In the genomic region with DNA sequence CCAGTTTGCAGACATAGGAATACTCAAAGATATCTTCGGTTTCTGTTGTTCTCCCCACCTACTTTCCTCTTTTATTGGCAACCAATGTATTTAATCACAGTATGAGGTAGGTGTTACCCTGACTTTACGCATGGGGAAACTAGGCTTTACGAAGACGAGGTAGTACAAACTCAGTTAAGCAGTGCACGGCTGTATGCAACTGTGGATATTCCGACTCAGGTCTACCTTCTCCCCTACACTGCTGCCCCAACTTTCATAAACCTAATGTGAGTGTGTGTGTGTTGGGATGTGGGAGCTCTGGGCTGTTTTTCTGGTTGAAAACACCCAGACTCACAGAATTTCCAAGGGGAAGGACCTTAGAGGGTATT, we compare ENCODE assay signal across 10 cellular contexts. TPM values are rescaled to one million over a fixed set of nuclear protein-coding genes. Genes with fewer than 3 reads are reported as not detected.
DNase-seq lines count a peak whose midpoint lies in the region; ATAC-seq and TF ChIP-seq lines count a peak whose summit lies in the region.
"Had no signal": no experiment of that assay in that cellular context is flagged by ENCODE, and none has a peak within 500 bp of the region (broad histone marks: within the 10 kb centered on the region; RNA-seq: fewer than 3 reads in every experiment).

No MANE protein-coding gene starts in this region.

- H3K9ac ChIP-seq in mesenchymal stem cell (ENCODE audit: low read length), result no peak overlapping the region

- H3K4me3 Mint-ChIP-seq in activated naive CD8-positive, alpha-beta T cell treated with anti-CD3 and anti-CD28 coated beads for 36 hours, result peak overlapping the region; percentile 80
- H3K4me3 Mint-ChIP-seq in type B pancreatic cell, result peak overlapping the region; percentile 98

- H3K4me1 ChIP-seq in left ventricle myocardium inferior (peaks cover 26% of the 10 kb centered on the region), mesenchymal stem cell (ENCODE audit: control insufficient read depth, insufficient read depth, low read depth, low read length) (peaks cover 22% of the 10 kb centered on the region), right atrium auricular region (peaks cover 0 to 20% of the 10 kb centered on the region in 2 donors)

- WGBS in mesenchymal stem cell, result 100% methylated on average over 3 of the region's 6 CpGs

- TF ChIP-seq CTCF in left ventricle myocardium inferior (IDR thresholded peaks at IDR 0.05; ENCODE audit: borderline replicate concordance) (no peak), type B pancreatic cell (conservative IDR thresholded peaks at IDR 0.05) (no peak), right atrium auricular region (IDR thresholded peaks at IDR 0.05) (no peak)

- DNase-seq in left ventricle myocardium inferior (no peak), Right ventricle myocardium inferior (ENCODE audit: missing footprints) (no peak), mesenchymal stem cell (no peak), type B pancreatic cell (ENCODE audit: extremely low spot score, unreplicated experiment) (no peak), right atrium auricular region (ENCODE audit: low spot score) (no peak), foreskin melanocyte (no peak), SIG-M5 (lab: John Stamatoyannopoulos, UW) (no peak)
- no peak for DNase-seq in activated naive CD8-positive, alpha-beta T cell treated with anti-CD3 and anti-CD28 coated beads for 36 hours
- DNase-seq: activated gamma-delta T cell had no signal

- H2BK15ac ChIP-seq in mesenchymal stem cell (ENCODE audit: low read depth, poor library complexity, severe bottlenecking), result no peak overlapping the region

- no peak overlapping the region for H3K27ac Mint-ChIP-seq in activated naive CD8-positive, alpha-beta T cell treated with anti-CD3 and anti-CD28 coated beads for 36 hours
- H3K27ac Mint-ChIP-seq in type B pancreatic cell, result peak overlapping the region; percentile 88

- H3K4me1 Mint-ChIP-seq in activated naive CD8-positive, alpha-beta T cell treated with anti-CD3 and anti-CD28 coated beads for 36 hours, result peaks cover 11% of the 10 kb centered on the region
- peaks cover 19% of the 10 kb centered on the region for H3K4me1 Mint-ChIP-seq in type B pancreatic cell (ENCODE audit: unreplicated experiment)

- H3K23ac ChIP-seq in mesenchymal stem cell (ENCODE audit: low read length in 2 of 2), result no peak overlapping the region

- no peak overlapping the region for H4K8ac ChIP-seq in mesenchymal stem cell (ENCODE audit: low read length)

- no peak overlapping the region for H3K4ac ChIP-seq in mesenchymal stem cell (ENCODE audit: low read depth in 1 of 2, low read length in 2 of 2)

- no peak overlapping the region for H3K18ac ChIP-seq in mesenchymal stem cell (ENCODE audit: low read depth in 1 of 2, low read length in 2 of 2)

- H3K27ac ChIP-seq in left ventricle myocardium inferior (replicated peaks), result no peak overlapping the region
- H3K27ac ChIP-seq in mesenchymal stem cell (ENCODE audit: low read length, poor library complexity, severe bottlenecking), result no peak overlapping the region
- no peak overlapping the region for H3K27ac ChIP-seq in right atrium auricular region

- H3K36me3 ChIP-seq in left ventricle myocardium inferior (no peaks in the 10 kb centered on the region), mesenchymal stem cell (ENCODE audit: control insufficient read depth in 1 of 2, insufficient read depth in 2 of 2, low read depth in 1 of 2, low read length in 2 of 2) (no peaks in the 10 kb centered on the region), right atrium auricular region (no peaks in the 10 kb centered on the region)
- H3K36me3 ChIP-seq: thoracic aorta had no signal

- H2AK5ac ChIP-seq in mesenchymal stem cell (ENCODE audit: low read length, severe bottlenecking), result no peak overlapping the region

- no peak overlapping the region for H2BK120ac ChIP-seq in mesenchymal stem cell (ENCODE audit: low read depth, low read length)

- intact Hi-C loops in left ventricle myocardium inferior (cut with micrococcal nuclease), result no loop called here
- intact Hi-C loops in Right ventricle myocardium inferior (cut with DNase I), result no loop called here

- H3K9me3 ChIP-seq in left ventricle myocardium inferior (replicated peaks), result no peaks in the 10 kb centered on the region
- H3K9me3 ChIP-seq in mesenchymal stem cell (ENCODE audit: control insufficient read depth, low read length), result no peaks in the 10 kb centered on the region
- no peaks in the 10 kb centered on the region for H3K9me3 ChIP-seq in right atrium auricular region
- H3K9me3 ChIP-seq: thoracic aorta had no signal

- H3K14ac ChIP-seq in mesenchymal stem cell (ENCODE audit: low read length in 2 of 2), result no peak overlapping the region

- H3K27me3 Mint-ChIP-seq in activated naive CD8-positive, alpha-beta T cell treated with anti-CD3 and anti-CD28 coated beads for 36 hours, result peaks cover 39% of the 10 kb centered on the region
- peaks cover 20% of the 10 kb centered on the region for H3K27me3 Mint-ChIP-seq in type B pancreatic cell

- peaks cover 9% of the 10 kb centered on the region for H3K27me3 ChIP-seq in left ventricle myocardium inferior (ENCODE audit: low read depth)
- H3K27me3 ChIP-seq in mesenchymal stem cell (ENCODE audit: control insufficient read depth in 1 of 2, insufficient read depth in 1 of 2, low read length in 2 of 2), result peaks cover 17 to 41% of the 10 kb centered on the region in 2 experiments
- no peaks in the 10 kb centered on the region for H3K27me3 ChIP-seq in right atrium auricular region

- peak overlapping the region; percentile 88 for H3K4me2 ChIP-seq in mesenchymal stem cell (ENCODE audit: low read length, poor library complexity, severe bottlenecking)

- H3K4me3 ChIP-seq in left ventricle myocardium inferior, result peak overlapping the region; percentile 97
- no peak overlapping the region for H3K4me3 ChIP-seq in mesenchymal stem cell (ENCODE audit: insufficient read depth in 1 of 2, low read depth in 1 of 2, low read length in 2 of 2)
- H3K4me3 ChIP-seq in right atrium auricular region, result no peak overlapping the region

- no peak overlapping the region for H4K91ac ChIP-seq in mesenchymal stem cell (ENCODE audit: low read length)

- H2BK12ac ChIP-seq in mesenchymal stem cell (ENCODE audit: low read length in 2 of 2), result no peak overlapping the region

- H2BK5ac ChIP-seq in mesenchymal stem cell (ENCODE audit: low read depth, low read length, poor library complexity, severe bottlenecking), result no peak overlapping the region

- peaks cover 12% of the 10 kb centered on the region for H3K79me1 ChIP-seq in mesenchymal stem cell (replicated peaks; ENCODE audit: low read length, poor library complexity, severe bottlenecking)

- no peak for ATAC-seq in Right ventricle myocardium inferior

- no peak overlapping the region for H2AFZ ChIP-seq in mesenchymal stem cell (ENCODE audit: low read depth, low read length)

- H3K9me3 Mint-ChIP-seq in activated naive CD8-positive, alpha-beta T cell treated with anti-CD3 and anti-CD28 coated beads for 36 hours, result no peaks in the 10 kb centered on the region
- no peaks in the 10 kb centered on the region for H3K9me3 Mint-ChIP-seq in type B pancreatic cell

- peaks cover 13% of the 10 kb centered on the region for H3K36me3 Mint-ChIP-seq in activated naive CD8-positive, alpha-beta T cell treated with anti-CD3 and anti-CD28 coated beads for 36 hours
- peaks cover 5% of the 10 kb centered on the region for H3K36me3 Mint-ChIP-seq in type B pancreatic cell

RNA-seq across cellular contexts. Expression of gene GPT2, which starts 1.2 kb away (rescaled TPM):
- 17.8 TPM for total RNA-seq in left ventricle myocardium inferior
- 21.9 TPM for total RNA-seq in Right ventricle myocardium inferior
- 10 to 100 TPM; 33.2 to 35.8 TPM for total RNA-seq in activated naive CD8-positive, alpha-beta T cell treated with anti-CD3 and anti-CD28 coated beads for 36 hours
- polyA plus RNA-seq in mesenchymal stem cell (2013, experiment 1 of 2), result 6.0 TPM
- 6.8 TPM for polyA plus RNA-seq in mesenchymal stem cell (2013, experiment 2 of 2)
- 28.6 and 47.8 TPM in 2 replicates for total RNA-seq in type B pancreatic cell (ENCODE audit: low replicate concordance)
- 10 to 100 TPM in 1 of 2 donors, 1 to 10 TPM in 1; 3.7 to 12.1 TPM for total RNA-seq in right atrium auricular region

RNA-seq across cellular contexts. Expression of gene C16orf87, which starts 51.9 kb away (rescaled TPM):
- total RNA-seq in left ventricle myocardium inferior (12.5 TPM), Right ventricle myocardium inferior (13.6 TPM), type B pancreatic cell (ENCODE audit: low replicate concordance) (11.5 and 14.3 TPM in 2 replicates), right atrium auricular region (10 to 100 TPM; 12.0 to 14.1 TPM)
- total RNA-seq in activated naive CD8-positive, alpha-beta T cell treated with anti-CD3 and anti-CD28 coated beads for 36 hours, result 10 to 100 TPM; 16.5 to 17.9 TPM
- polyA plus RNA-seq in mesenchymal stem cell (2013, experiment 1 of 2), result 15.3 TPM
- polyA plus RNA-seq in mesenchymal stem cell (2013, experiment 2 of 2), result 16.3 TPM
